28 cellular contexts compared by ENCODE assay signal in genomic region chr15:38533926-38534325, GRCh38. TPM values are rescaled to one million over a fixed set of nuclear protein-coding genes. Genes with fewer than 3 reads are reported as not detected.
DNase-seq lines count a peak whose midpoint lies in the region; ATAC-seq and TF ChIP-seq lines count a peak whose summit lies in the region.
"Had no signal": no experiment of that assay in that cellular context is flagged by ENCODE, and none has a peak within 500 bp of the region (broad histone marks: within the 10 kb centered on the region; RNA-seq: fewer than 3 reads in every experiment).

No MANE protein-coding gene starts in this region.

- H3K4me1 Mint-ChIP-seq in activated naive CD4-positive, alpha-beta T cell treated with anti-CD3 and anti-CD28 coated beads for 36 hours (ENCODE audit: low read depth): peaks cover 99% of the 10 kb centered on the region
- peaks cover 71% of the 10 kb centered on the region for H3K4me1 Mint-ChIP-seq in T-helper 17 cell
- peaks cover 100% of the 10 kb centered on the region for H3K4me1 Mint-ChIP-seq in activated naive CD8-positive, alpha-beta T cell treated with anti-CD3 and anti-CD28 coated beads, Interleukin-2, amount 50 U/mL, for 24 hours
- H3K4me1 Mint-ChIP-seq in natural killer cell: peaks cover 98% of the 10 kb centered on the region in 2 donors

- H3K9me3 ChIP-seq in T-helper 17 cell (ENCODE audit: control insufficient read depth, low read length, poor library complexity, severe bottlenecking): no peaks in the 10 kb centered on the region
- H3K9me3 ChIP-seq: BLaER1, gastrocnemius medialis, upper lobe of right lung had no signal

- peak overlapping the region; percentile 67 for H3K27ac Mint-ChIP-seq in activated naive CD4-positive, alpha-beta T cell treated with anti-CD3 and anti-CD28 coated beads for 36 hours
- H3K27ac Mint-ChIP-seq in T-helper 17 cell (peak overlapping the region; percentile 89), natural killer cell (peak overlapping the region; percentile 17 to 82)
- peak overlapping the region; percentile 57 for H3K27ac Mint-ChIP-seq in activated naive CD8-positive, alpha-beta T cell treated with anti-CD3 and anti-CD28 coated beads, Interleukin-2, amount 50 U/mL, for 24 hours
- H3K27ac Mint-ChIP-seq: activated B cell treated with CpG ODN at 0.5 μM for 24 hours; nephron progenitor cell; stimulated activated memory B cell treated with anti-CD40 and anti-IgM and Interleukin-4, amounts not matched to agents 10 μg/mL and 1 μg/mL and 100 μg/mL, for 72 hours had no signal

- H3K4me3 Mint-ChIP-seq in activated naive CD4-positive, alpha-beta T cell treated with anti-CD3 and anti-CD28 coated beads for 36 hours: no peak overlapping the region
- H3K4me3 Mint-ChIP-seq in T-helper 17 cell (no peak overlapping the region), natural killer cell (no peak overlapping the region)
- H3K4me3 Mint-ChIP-seq in activated naive CD8-positive, alpha-beta T cell treated with anti-CD3 and anti-CD28 coated beads, Interleukin-2, amount 50 U/mL, for 24 hours: no peak overlapping the region
- H3K4me3 Mint-ChIP-seq: activated B cell treated with CpG ODN at 0.5 μM for 24 hours; nephron progenitor cell; stimulated activated memory B cell treated with anti-CD40 and anti-IgM and Interleukin-4, amounts not matched to agents 10 μg/mL and 1 μg/mL and 100 μg/mL, for 72 hours had no signal

- no peak for DNase-seq in activated naive CD4-positive, alpha-beta T cell treated with anti-CD3 and anti-CD28 coated beads for 36 hours
- DNase-seq in activated naive CD4-positive, alpha-beta T cell (lab: John Stamatoyannopoulos, UW): no peak
- DNase-seq in T-helper 17 cell: no peak
- no peak for DNase-seq in activated naive CD8-positive, alpha-beta T cell treated with anti-CD3 and anti-CD28 coated beads, Interleukin-2, amount 50 U/mL, for 24 hours
- no peak for DNase-seq in natural killer cell
- no peak for DNase-seq in NCI-H748 (lab: John Stamatoyannopoulos, UW; ENCODE audit: unreplicated experiment)
- DNase-seq: activated B cell treated with CpG ODN at 0.5 μM for 24 hours, amniotic stem cell, brain microvascular endothelial cell, Calu3, DMS79, dorsolateral prefrontal cortex, gastrocnemius medialis, kidney glomerular epithelial cell, MM.1S, NCI-H1105 treated with DMSO at 0.1 percent for 48 hours, NCI-H187 treated with DMSO at 0.1 percent for 48 hours, NCI-H2171, nephron progenitor cell, SIG-M5, SW 1271, upper lobe of right lung had no signal

- CTCF ChIA-PET in activated naive CD4-positive, alpha-beta T cell treated with anti-CD3 and anti-CD28 coated beads for 36 hours (lab: Charles Lee): interaction anchor here (0.6 to 2.3 kb wide), 6 partner anchors 18 to 166 kb away, joined by 3 to 10 read pairs (median 4); partner anchors contain the start of gene RASGRP1

- no peaks in the 10 kb centered on the region for H3K9me3 Mint-ChIP-seq in activated naive CD4-positive, alpha-beta T cell treated with anti-CD3 and anti-CD28 coated beads for 36 hours
- H3K9me3 Mint-ChIP-seq in activated naive CD8-positive, alpha-beta T cell treated with anti-CD3 and anti-CD28 coated beads, Interleukin-2, amount 50 U/mL, for 24 hours: peaks cover 5% of the 10 kb centered on the region
- H3K9me3 Mint-ChIP-seq in natural killer cell: no peaks in the 10 kb centered on the region
- H3K9me3 Mint-ChIP-seq: activated B cell treated with CpG ODN at 0.5 μM for 24 hours; nephron progenitor cell; stimulated activated memory B cell treated with anti-CD40 and anti-IgM and Interleukin-4, amounts not matched to agents 10 μg/mL and 1 μg/mL and 100 μg/mL, for 72 hours had no signal

- no peaks in the 10 kb centered on the region for H3K27me3 Mint-ChIP-seq in activated naive CD4-positive, alpha-beta T cell treated with anti-CD3 and anti-CD28 coated beads for 36 hours (ENCODE audit: low read depth)
- H3K27me3 Mint-ChIP-seq in T-helper 17 cell (no peaks in the 10 kb centered on the region), natural killer cell (ENCODE audit: low read depth in 2 of 2) (no peaks in the 10 kb centered on the region)
- H3K27me3 Mint-ChIP-seq in activated naive CD8-positive, alpha-beta T cell treated with anti-CD3 and anti-CD28 coated beads, Interleukin-2, amount 50 U/mL, for 24 hours: no peaks in the 10 kb centered on the region
- H3K27me3 Mint-ChIP-seq: activated B cell treated with CpG ODN at 0.5 μM for 24 hours; stimulated activated memory B cell treated with anti-CD40 and anti-IgM and Interleukin-4, amounts not matched to agents 10 μg/mL and 1 μg/mL and 100 μg/mL, for 72 hours had no signal

- ATAC-seq in T-helper 17 cell (no peak), natural killer cell (no peak), HG03039 (IDR thresholded peaks at IDR 0.05; ENCODE audit: unreplicated experiment) (no peak)
- no peak for ATAC-seq in activated naive CD8-positive, alpha-beta T cell treated with anti-CD3 and anti-CD28 coated beads, Interleukin-2, amount 50 U/mL, for 24 hours
- ATAC-seq: gastrocnemius medialis; HCT116; HepG2; stimulated activated memory B cell treated with anti-CD40 and anti-IgM and Interleukin-4, amounts not matched to agents 10 μg/mL and 1 μg/mL and 100 μg/mL, for 72 hours; upper lobe of right lung had no signal

- H3K36me3 Mint-ChIP-seq in activated naive CD4-positive, alpha-beta T cell treated with anti-CD3 and anti-CD28 coated beads for 36 hours (ENCODE audit: low read depth): peaks cover 48% of the 10 kb centered on the region
- peaks cover 9% of the 10 kb centered on the region for H3K36me3 Mint-ChIP-seq in T-helper 17 cell (ENCODE audit: low read depth)
- H3K36me3 Mint-ChIP-seq in activated naive CD8-positive, alpha-beta T cell treated with anti-CD3 and anti-CD28 coated beads, Interleukin-2, amount 50 U/mL, for 24 hours (ENCODE audit: low read depth): peaks cover 74% of the 10 kb centered on the region
- H3K36me3 Mint-ChIP-seq in natural killer cell: no peaks in the 10 kb centered on the region

- TF ChIP-seq CTCF in natural killer cell (IDR thresholded peaks at IDR 0.05): no peak

- intact Hi-C loops in activated naive CD4-positive, alpha-beta T cell treated with anti-CD3 and anti-CD28 coated beads for 36 hours (cut with micrococcal nuclease): loop anchor here (10.0 kb wide), 1 partner anchor 279 kb away; the partner anchor contains the start of gene SPRED1
- intact Hi-C loops in natural killer cell (cut with micrococcal nuclease): loop anchor here (5.0 kb wide), 2 partner anchors 37 to 38 kb away; no protein-coding TSS in a partner anchor

RNA-seq across cellular contexts. Expression of gene RASGRP1, which starts 30.7 kb away (rescaled TPM):
- 10 to 100 TPM; 44.2 to 44.9 TPM for total RNA-seq in activated naive CD4-positive, alpha-beta T cell treated with anti-CD3 and anti-CD28 coated beads for 36 hours
- total RNA-seq in T-helper 17 cell (100 to 1,000 TPM; 121 to 138 TPM), natural killer cell (100 to 1,000 TPM in 1 of 3 donors, 10 to 100 TPM in 2; 65.9 to 122 (median 96.5) TPM)
- total RNA-seq: fibroblast of lung had no signal
